In genomic region chr2:144706671-144707070, GRCh38 we compare ENCODE assay signal across 17 cellular contexts.
DNase-seq lines count a peak whose midpoint lies in the region; ATAC-seq, FAIRE-seq and TF ChIP-seq lines count a peak whose summit lies in the region.
"Had no signal": no experiment of that assay in that cellular context is flagged by ENCODE, and none has a peak within 500 bp of the region (broad histone marks: within the 10 kb centered on the region; RNA-seq: fewer than 3 reads in every experiment).

No MANE protein-coding gene starts in this region.

- no peaks in the 10 kb centered on the region for H3K9me2 ChIP-seq in PC-3 (replicated peaks; ENCODE audit: low read length)

- H3K27ac ChIP-seq in HepG2 (ENCODE audit: extremely low read length, insufficient read depth, low read length) (no peak overlapping the region), right lobe of liver (no peak overlapping the region), HL-60 (replicated peaks) (peak overlapping the region; percentile 93), PC-3 (ENCODE audit: low read length) (no peak overlapping the region), mesendoderm (ENCODE audit: low read depth, low read length) (no peak overlapping the region)
- H3K27ac ChIP-seq: C4-2B, GM23248, KMS-11 had no signal

- in situ Hi-C loops in HepG2 (cut with HindIII; ENCODE audit: extremely low pct_ligation_motif_present, low pct_unique_long_range_greater_than_20kb), result no loop called here

- H3K27me3 ChIP-seq in HepG2 (ENCODE audit: control insufficient read depth in 1 of 2, insufficient read depth in 2 of 2, low read length in 2 of 2) (no peaks in the 10 kb centered on the region), right lobe of liver (no peaks in the 10 kb centered on the region), HL-60 (ENCODE audit: insufficient read depth, poor library complexity, severe bottlenecking) (no peaks in the 10 kb centered on the region), PC-3 (ENCODE audit: low read length) (no peaks in the 10 kb centered on the region), mesendoderm (ENCODE audit: insufficient read depth, low read length, poor library complexity) (no peaks in the 10 kb centered on the region)

- FAIRE-seq in HepG2 (lab: Jason Lieb, UNC), result no peak
- FAIRE-seq: GM12878 had no signal

- H3K4me1 ChIP-seq in HepG2 (ENCODE audit: insufficient read depth, low read length) (no peaks in the 10 kb centered on the region), right lobe of liver (no peaks in the 10 kb centered on the region), PC-3 (ENCODE audit: insufficient read depth, low read length) (peaks cover 24% of the 10 kb centered on the region), mesendoderm (ENCODE audit: control insufficient read depth, low read depth, low read length) (peaks cover 1% of the 10 kb centered on the region)

- no peak overlapping the region for H3K9ac ChIP-seq in HepG2 (ENCODE audit: insufficient read depth, low read depth, low read length)
- H3K9ac ChIP-seq in PC-3 (ENCODE audit: low read length), result no peak overlapping the region
- H3K9ac ChIP-seq in mesendoderm (ENCODE audit: low read length), result no peak overlapping the region
- H3K9ac ChIP-seq: GM23248, KMS-11 had no signal

- TF ChIP-seq EP300 in HepG2 (IDR thresholded peaks at IDR 0.05; ENCODE audit: low read depth in 2 of 2, low read length in 2 of 2) (no peak), HepG2 (CRISPR knock-in tag; IDR thresholded peaks at IDR 0.05; ENCODE audit: borderline replicate concordance) (no peak)

- TF ChIP-seq RAD21 in HepG2 (CRISPR knock-in tag; IDR thresholded peaks at IDR 0.05), result no peak

- peak overlapping the region; percentile 59 for H2BK15ac ChIP-seq in mesendoderm (replicated peaks; ENCODE audit: low read depth)

- no peak overlapping the region for H3K4ac ChIP-seq in mesendoderm (ENCODE audit: low read depth, low read length)

- H4K8ac ChIP-seq in mesendoderm (ENCODE audit: low read depth, low read length), result no peak overlapping the region

- BruUV-seq in HepG2 (replicated peaks; lab: Mats Ljungman, UMichigan), result no TSS peak
- BruUV-seq in PC-3 (replicated peaks; lab: Mats Ljungman, UMichigan), result no TSS peak

- WGBS in HepG2 (ENCODE audit: low lambda C conversion rate), result 76% methylated on average over 4 of the region's 4 CpGs
- whole genome bisulfite sequencing in right lobe of liver (ENCODE audit: insufficient coverage, low coverage, low lambda C conversion rate, missing lambda C conversion rate), result 77% methylated on average over 4 of the region's 4 CpGs
- no CpG with 5 or more reads among the region's 4 CpGs for WGBS in mesendoderm (ENCODE audit: extremely low coverage, insufficient coverage, low lambda C conversion rate)

- no peak for ATAC-seq in HepG2
- no peak for ATAC-seq in right lobe of liver
- no peak for ATAC-seq in PC-3
- ATAC-seq: GM12878 had no signal

- no peak overlapping the region for H2BK5ac ChIP-seq in mesendoderm (ENCODE audit: low read length)

- H2AFZ ChIP-seq in HepG2 (ENCODE audit: low read length), result no peak overlapping the region
- H2AFZ ChIP-seq in PC-3 (ENCODE audit: low read length), result no peak overlapping the region
- H2AFZ ChIP-seq: GM23248 had no signal

- no peaks in the 10 kb centered on the region for H3K79me1 ChIP-seq in mesendoderm (ENCODE audit: low read length)

- H3K4me2 ChIP-seq in HepG2 (ENCODE audit: low read depth, low read length) (no peak overlapping the region), PC-3 (ENCODE audit: low read length) (0 out of 2 replicates have a peak overlapping the region, but pooled peaks have one; percentile 20), mesendoderm (ENCODE audit: low read length) (no peak overlapping the region)
- H3K4me2 ChIP-seq: KMS-11 had no signal

- H4K5ac ChIP-seq in mesendoderm (ENCODE audit: low read length), result no peak overlapping the region

- CTCF ChIA-PET in HepG2 (lab: Yijun Ruan, JAX; ENCODE audit: low intra/inter-chr PET ratio, low total read pairs) (no interaction called here), PC-3 (lab: Charles Lee) (no interaction called here)

- H2AK5ac ChIP-seq in mesendoderm (ENCODE audit: low read length), result no peak overlapping the region

- intact Hi-C loops in HepG2 (cut with micrococcal nuclease; ENCODE audit: unreplicated experiment), result no loop called here
- intact Hi-C loops in right lobe of liver (cut with DNase I), result no loop called here
- intact Hi-C loops in PC-3 (cut with micrococcal nuclease), result no loop called here

- DNase-seq in HepG2 (ENCODE audit: low spot score) (no peak), right lobe of liver (no peak), HL-60 (ENCODE audit: low read depth in 1 of 2, low spot score in 1 of 2) (no peak), PC-3 (no peak), mesendoderm (no peak), DMS 273 treated with DMSO at 0.1 percent for 48 hours (lab: John Stamatoyannopoulos, UW) (no peak), NCI-H446 (lab: John Stamatoyannopoulos, UW) (no peak)
- DNase-seq in activated CD4-positive, alpha-beta T cell treated with anti-CD3 and anti-CD28 coated beads, Interleukin-2, amount 50 U/mL, for 4 hours, result no peak
- DNase-seq: 8988T; CD4-positive, alpha-beta memory T cell; DMS79 treated with DMSO at 0.1 percent for 48 hours; EL; GM23248; HCEC 1CT had no signal

- no peaks in the 10 kb centered on the region for H3K79me2 ChIP-seq in HepG2 (ENCODE audit: insufficient read depth, low read length)
- H3K79me2 ChIP-seq in PC-3 (ENCODE audit: low read length), result no peaks in the 10 kb centered on the region
- no peaks in the 10 kb centered on the region for H3K79me2 ChIP-seq in mesendoderm (ENCODE audit: control insufficient read depth, insufficient read depth, low read length)

- no peaks in the 10 kb centered on the region for H3F3A ChIP-seq in PC-3 (ENCODE audit: low read length, unreplicated experiment)

- H4K20me1 ChIP-seq in HepG2 (ENCODE audit: insufficient read depth, low read length) (no peaks in the 10 kb centered on the region), PC-3 (ENCODE audit: low read length) (no peaks in the 10 kb centered on the region)

- TF ChIP-seq POLR2A in HepG2 (IDR thresholded peaks at IDR 0.05; ENCODE audit: insufficient read depth in 1 of 2, low read depth in 2 of 2, low read length in 2 of 2) (no peak), right lobe of liver (IDR thresholded peaks at IDR 0.05) (no peak)

- no peak overlapping the region for H3K56ac ChIP-seq in mesendoderm (ENCODE audit: low read length)

- H3K23ac ChIP-seq in mesendoderm (ENCODE audit: low read length), result no peak overlapping the region

- H3K4me3 ChIP-seq in HepG2 (replicated peaks in 1 of 3; ENCODE audit: insufficient read depth in 1 of 3, low read depth in 2 of 3, low read length in 3 of 3) (no peak overlapping the region), right lobe of liver (no peak overlapping the region), HL-60 (replicated peaks; ENCODE audit: insufficient read depth, low read length) (no peak overlapping the region), PC-3 (ENCODE audit: low read length) (no peak overlapping the region), mesendoderm (ENCODE audit: low read length) (no peak overlapping the region)
- H3K4me3 ChIP-seq: GM12878, GM23248 had no signal

- H3K9me3 ChIP-seq in HepG2 (ENCODE audit: low read length), result peaks cover 5% of the 10 kb centered on the region; the same call in 1 of the 2 replicates
- no peaks in the 10 kb centered on the region for H3K9me3 ChIP-seq in right lobe of liver
- no peaks in the 10 kb centered on the region for H3K9me3 ChIP-seq in PC-3 (ENCODE audit: low read length)

- H3K36me3 ChIP-seq in HepG2 (replicated peaks in 1 of 2; ENCODE audit: control insufficient read depth in 1 of 2, insufficient read depth in 2 of 2, low read length in 2 of 2), result no peaks in the 10 kb centered on the region
- no peaks in the 10 kb centered on the region for H3K36me3 ChIP-seq in right lobe of liver
- H3K36me3 ChIP-seq in PC-3 (ENCODE audit: low read depth, low read length), result no peaks in the 10 kb centered on the region
- no peaks in the 10 kb centered on the region for H3K36me3 ChIP-seq in mesendoderm (ENCODE audit: control insufficient read depth, insufficient read depth, low read length)

- no peak overlapping the region for H2BK120ac ChIP-seq in mesendoderm (ENCODE audit: low read depth, low read length)

- TF ChIP-seq CTCF in HepG2 (CRISPR knock-in tag; IDR thresholded peaks at IDR 0.05) (no peak), right lobe of liver (IDR thresholded peaks at IDR 0.05) (no peak), HL-60 (IDR thresholded peaks at IDR 0.05; ENCODE audit: insufficient read depth, low read length) (no peak), PC-3 (conservative IDR thresholded peaks at IDR 0.05; ENCODE audit: low read depth, low read length) (no peak)

- H3K18ac ChIP-seq in mesendoderm (ENCODE audit: low read length), result no peak overlapping the region

- POLR2A ChIA-PET in HepG2 (lab: Yijun Ruan, JAX), result no interaction called here
- POLR2A ChIA-PET in PC-3 (lab: Charles Lee; ENCODE audit: unreplicated experiment), result no interaction called here

TF ChIP-seq in HepG2, 621 proteins besides CTCF, POLR2A, EP300 and RAD21:
- TF ChIP-seq NCOA1 (CRISPR knock-in tag; IDR thresholded peaks at IDR 0.05) (no peak), MAFF (IDR thresholded peaks at IDR 0.05; ENCODE audit: low read depth, low read length) (peak; percentile 44; the same call in 1 of the 2 replicates), MAFK (conservative IDR thresholded peaks at IDR 0.05 in 1 of 2, IDR thresholded peaks at IDR 0.05 in 1 of 2; ENCODE audit: low read length in 2 of 2) (peak; percentile 63 to 64)
TF ChIP-seq in HepG2: peak in this region for 2.
